In the genomic region with DNA sequence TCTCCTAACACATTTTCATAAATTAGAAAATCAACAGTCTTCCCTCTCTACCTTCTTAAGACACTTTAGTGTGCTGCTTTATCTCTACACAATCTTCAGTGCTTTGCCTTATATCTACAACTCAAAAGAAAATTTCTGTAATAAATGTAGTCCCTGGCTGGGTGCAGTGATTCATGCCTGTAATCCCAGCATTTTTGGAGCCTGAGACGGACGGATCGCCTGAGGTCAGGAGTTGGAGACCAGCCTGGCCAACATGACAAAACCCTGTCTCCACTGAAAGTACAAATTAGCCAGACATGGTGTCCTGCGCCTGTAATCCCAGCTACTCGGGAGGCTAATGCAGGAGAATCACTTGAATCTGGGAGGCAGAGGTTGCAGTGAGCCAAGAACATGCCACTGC, we compare ENCODE assay signal across 20 cellular contexts. TPM values are rescaled to one million over a fixed set of nuclear protein-coding genes. Genes with fewer than 3 reads are reported as not detected.
DNase-seq lines count a peak whose midpoint lies in the region; ATAC-seq and TF ChIP-seq lines count a peak whose summit lies in the region.
"Had no signal": no experiment of that assay in that cellular context is flagged by ENCODE, and none has a peak within 500 bp of the region (broad histone marks: within the 10 kb centered on the region; RNA-seq: fewer than 3 reads in every experiment).

No MANE protein-coding gene starts in this region.

- H3K27ac ChIP-seq in Panc1 (ENCODE audit: low read length) (peak overlapping the region; percentile 0), neuronal stem cell (replicated peaks; ENCODE audit: low read length) (no peak overlapping the region), body of pancreas (no peak overlapping the region)
- H3K27ac ChIP-seq: uterus had no signal

- H3K9me3 Mint-ChIP-seq in activated naive CD8-positive, alpha-beta T cell treated with anti-CD3 and anti-CD28 coated beads for 36 hours = no peaks in the 10 kb centered on the region
- H3K9me3 Mint-ChIP-seq: activated naive CD4-positive, alpha-beta T cell treated with anti-CD3 and anti-CD28 coated beads, Interleukin-2, amount 50 U/mL, for 24 hours; activated T-cell treated with anti-CD3 and anti-CD28 coated beads, Interleukin-2, amount 50 U/mL, for 4 hours; immature natural killer cell; natural killer cell; stimulated activated naive CD8-positive, alpha-beta T cell treated with anti-CD3 and anti-CD28 coated beads, Interleukin-15, amount 100 ng/mL, for 72 hours had no signal

- H3K4me1 Mint-ChIP-seq in activated naive CD8-positive, alpha-beta T cell treated with anti-CD3 and anti-CD28 coated beads for 36 hours = peaks cover 11% of the 10 kb centered on the region

- DNase-seq in Daoy (ENCODE audit: low read depth) (peak; percentile 62), Panc1 (ENCODE audit: low read depth, low spot score) (no peak), choroid plexus epithelial cell (ENCODE audit: low read depth) (peak; percentile 45), neuronal stem cell (ENCODE audit: low spot score) (no peak), GM13976 (ENCODE audit: low spot score) (no peak), body of pancreas (no peak)
- DNase-seq in activated naive CD8-positive, alpha-beta T cell treated with anti-CD3 and anti-CD28 coated beads for 36 hours = no peak
- DNase-seq: activated CD4-positive, alpha-beta T cell treated with anti-CD3 and anti-CD28 coated beads, Interleukin-2, amount 50 U/mL, for 48 hours; activated T-cell treated with anti-CD3 and anti-CD28 coated beads, Interleukin-2, amount 50 U/mL, for 4 hours; central memory CD4-positive, alpha-beta T cell; glutamatergic neuron; immature natural killer cell; MV-4-11; natural killer cell; NCI-H69; stimulated activated naive CD8-positive, alpha-beta T cell treated with anti-CD3 and anti-CD28 coated beads, Interleukin-15, amount 100 ng/mL, for 72 hours; uterus had no signal

- POLR2A ChIA-PET in Panc1 (lab: Charles Lee) = no interaction called here

- in situ Hi-C loops in Panc1 (cut with HindIII; ENCODE audit: low pct_unique_long_range_greater_than_20kb, low sequenced_read_pairs) = no loop called here
- in situ Hi-C loops in GM13976 (cut with MboI; ENCODE audit: low sequenced_read_pairs, unreplicated experiment) = no loop called here

- H3K27me3 ChIP-seq in Panc1 (ENCODE audit: control insufficient read depth, insufficient read depth, low read length) (no peaks in the 10 kb centered on the region), neuronal stem cell (ENCODE audit: control insufficient read depth in 3 of 3, insufficient read depth in 3 of 3, low read depth in 1 of 3, low read length in 3 of 3) (no peaks in the 10 kb centered on the region), body of pancreas (no peaks in the 10 kb centered on the region)
- H3K27me3 ChIP-seq: uterus had no signal

- no peak overlapping the region for H4K8ac ChIP-seq in neuronal stem cell (ENCODE audit: low read depth, low read length)

- H3K4me2 ChIP-seq in neuronal stem cell (ENCODE audit: insufficient read depth, low read length, poor library complexity, severe bottlenecking) = no peak overlapping the region

- H3K9ac ChIP-seq in neuronal stem cell (ENCODE audit: low read depth, low read length, poor library complexity) = no peak overlapping the region

- H2AK5ac ChIP-seq in neuronal stem cell (ENCODE audit: low read depth, low read length) = no peak overlapping the region

- H3K36me3 Mint-ChIP-seq in activated naive CD8-positive, alpha-beta T cell treated with anti-CD3 and anti-CD28 coated beads for 36 hours = no peaks in the 10 kb centered on the region
- H3K36me3 Mint-ChIP-seq: immature natural killer cell, natural killer cell had no signal

- H3K9me3 ChIP-seq in Panc1 (ENCODE audit: control insufficient read depth, insufficient read depth, low read depth, low read length) (no peaks in the 10 kb centered on the region), neuronal stem cell (replicated peaks in 1 of 2; ENCODE audit: control insufficient read depth in 2 of 2, insufficient read depth in 1 of 2, low read depth in 1 of 2, low read length in 2 of 2) (no peaks in the 10 kb centered on the region), body of pancreas (no peaks in the 10 kb centered on the region)
- H3K9me3 ChIP-seq: uterus had no signal

- TF ChIP-seq CTCF in Panc1 (IDR thresholded peaks at IDR 0.05) (no peak), choroid plexus epithelial cell (conservative IDR thresholded peaks at IDR 0.05; ENCODE audit: low read depth, low read length) (no peak), GM13976 (IDR thresholded peaks at IDR 0.05; ENCODE audit: borderline replicate concordance, control extremely low read depth, extremely low read depth, insufficient read depth, missing control alignments) (no peak), body of pancreas (IDR thresholded peaks at IDR 0.05) (no peak)

- CTCF ChIA-PET in Panc1 (lab: Charles Lee) = interaction anchor here (0.6 to 0.7 kb wide), 2 partner anchors 9 to 614 kb away, joined by 3 to 4 read pairs; no protein-coding TSS in a partner anchor

- H3K36me3 ChIP-seq in Panc1 (ENCODE audit: control insufficient read depth, insufficient read depth, low read length) (no peaks in the 10 kb centered on the region), neuronal stem cell (replicated peaks in 1 of 2; ENCODE audit: control insufficient read depth in 2 of 2, insufficient read depth in 2 of 2, low read length in 2 of 2) (no peaks in the 10 kb centered on the region), body of pancreas (replicated peaks in 1 of 2; ENCODE audit: insufficient read depth in 1 of 2, low read depth in 2 of 2) (no peaks in the 10 kb centered on the region)
- H3K36me3 ChIP-seq: uterus had no signal

- H3K4ac ChIP-seq in neuronal stem cell (ENCODE audit: low read length) = no peak overlapping the region

- peaks cover 11% of the 10 kb centered on the region for H3K27me3 Mint-ChIP-seq in activated naive CD8-positive, alpha-beta T cell treated with anti-CD3 and anti-CD28 coated beads for 36 hours

- H2BK120ac ChIP-seq in neuronal stem cell (ENCODE audit: low read depth, low read length) = no peak overlapping the region

- no peak overlapping the region for H3K14ac ChIP-seq in neuronal stem cell (ENCODE audit: low read length)

- ATAC-seq in Panc1 (peak; percentile 78; the same call in 1 of the 2 replicates), body of pancreas (no peak), GM18907 (IDR thresholded peaks at IDR 0.05; ENCODE audit: unreplicated experiment) (no peak)
- ATAC-seq: activated T-cell treated with anti-CD3 and anti-CD28 coated beads, Interleukin-2, amount 50 U/mL, for 4 hours; natural killer cell; stimulated activated naive CD8-positive, alpha-beta T cell treated with anti-CD3 and anti-CD28 coated beads, Interleukin-15, amount 100 ng/mL, for 72 hours had no signal

- TF ChIP-seq POLR2A in body of pancreas (IDR thresholded peaks at IDR 0.05) = no peak

- no peak overlapping the region for H3K23ac ChIP-seq in neuronal stem cell (ENCODE audit: low read depth, low read length, poor library complexity)

- no peak overlapping the region for H2BK5ac ChIP-seq in neuronal stem cell (ENCODE audit: low read length)

- H3K4me3 Mint-ChIP-seq in activated naive CD8-positive, alpha-beta T cell treated with anti-CD3 and anti-CD28 coated beads for 36 hours = no peak overlapping the region
- H3K4me3 Mint-ChIP-seq: activated naive CD4-positive, alpha-beta T cell treated with anti-CD3 and anti-CD28 coated beads, Interleukin-2, amount 50 U/mL, for 24 hours; activated T-cell treated with anti-CD3 and anti-CD28 coated beads, Interleukin-2, amount 50 U/mL, for 4 hours; immature natural killer cell; natural killer cell had no signal

- H3K79me1 ChIP-seq in neuronal stem cell (ENCODE audit: low read depth, low read length) = no peaks in the 10 kb centered on the region

- intact Hi-C loops in Panc1 (cut with micrococcal nuclease; ENCODE audit: unreplicated experiment) (no loop called here), body of pancreas (cut with DNase I) (no loop called here)

- H2BK15ac ChIP-seq in neuronal stem cell (ENCODE audit: low read length) = no peak overlapping the region

- no peak overlapping the region for H2BK12ac ChIP-seq in neuronal stem cell (ENCODE audit: low read length)

- H3K4me1 ChIP-seq in Panc1 (ENCODE audit: control insufficient read depth, insufficient read depth, low read length) = peaks cover 17% of the 10 kb centered on the region; the same call in 1 of the 2 replicates
- peaks cover 0 to 1% of the 10 kb centered on the region in 2 donors for H3K4me1 ChIP-seq in neuronal stem cell (ENCODE audit: control insufficient read depth in 2 of 2, insufficient read depth in 1 of 2, low read depth in 1 of 2, low read length in 2 of 2)
- peaks cover 10% of the 10 kb centered on the region for H3K4me1 ChIP-seq in body of pancreas
- H3K4me1 ChIP-seq: uterus had no signal

- no TSS peak for BruUV-seq in Panc1 (replicated peaks; lab: Mats Ljungman, UMichigan)

- H3K18ac ChIP-seq in neuronal stem cell (ENCODE audit: low read length) = peak overlapping the region; percentile 41

- no CpG with 5 or more reads among the region's 5 CpGs for WGBS in neuronal stem cell (ENCODE audit: extremely low coverage in 2 of 2, insufficient read length in 2 of 2, insufficient replicate concordance in 1 of 2), 2 donors
- 89 to 94% methylated on average over 5 of the region's 5 CpGs for WGBS in body of pancreas, 2 donors

- H3K4me3 ChIP-seq in Panc1 (ENCODE audit: low read depth in 2 of 2, low read length in 2 of 2) (no peak overlapping the region), choroid plexus epithelial cell (ENCODE audit: low read depth, low read length) (no peak overlapping the region), neuronal stem cell (ENCODE audit: low read length in 2 of 2) (no peak overlapping the region), body of pancreas (no peak overlapping the region)
- H3K4me3 ChIP-seq: uterus had no signal

- H3K27ac Mint-ChIP-seq in activated naive CD8-positive, alpha-beta T cell treated with anti-CD3 and anti-CD28 coated beads for 36 hours = no peak overlapping the region
- H3K27ac Mint-ChIP-seq: activated naive CD4-positive, alpha-beta T cell treated with anti-CD3 and anti-CD28 coated beads, Interleukin-2, amount 50 U/mL, for 24 hours; immature natural killer cell; natural killer cell; stimulated activated naive CD8-positive, alpha-beta T cell treated with anti-CD3 and anti-CD28 coated beads, Interleukin-15, amount 100 ng/mL, for 72 hours had no signal

- H4K91ac ChIP-seq in neuronal stem cell (ENCODE audit: low read depth, low read length, poor library complexity) = no peak overlapping the region

- no peak overlapping the region for H2AFZ ChIP-seq in neuronal stem cell (ENCODE audit: low read length)

RNA-seq across cellular contexts. Expression of a gene that starts 9.7 kb away (rescaled TPM):
- total RNA-seq in Daoy (2014; rRNA removed; shearing (Covaris generic)) = 30.2 and 36.6 TPM in 2 replicates
- 15.1 TPM for total RNA-seq in Panc1 (2021; ENCODE audit: unreplicated experiment)
- 18.0 TPM for polyA plus RNA-seq in Panc1 (2012; ENCODE audit: insufficient read length)
- 0.75 TPM for polyA plus RNA-seq in neuronal stem cell (2013, experiment 1 of 2)
- polyA plus RNA-seq in neuronal stem cell (2013, experiment 2 of 2) = 0.87 TPM
- total RNA-seq in body of pancreas = 10 to 100 TPM in 1 of 2 donors, under 1 TPM in 1; 0.66 to 19.7 TPM
- not detected for total RNA-seq in activated naive CD8-positive, alpha-beta T cell treated with anti-CD3 and anti-CD28 coated beads for 36 hours
- total RNA-seq: OCI-LY7 had no signal
- polyA plus RNA-seq: immature natural killer cell had no signal

Comparison
In these comparisons a context has a peak if more than half of its experiments do, and no peak if none do; other contexts are left out.
1. DNase-seq: peak in Daoy (single experiment) and choroid plexus epithelial cell (single experiment); none in Panc1 (single experiment), neuronal stem cell (single experiment), GM13976 (single experiment), body of pancreas (0 of 4) and activated naive CD8-positive, alpha-beta T cell treated with anti-CD3 and anti-CD28 coated beads for 36 hours (single experiment).